In the genomic region with DNA sequence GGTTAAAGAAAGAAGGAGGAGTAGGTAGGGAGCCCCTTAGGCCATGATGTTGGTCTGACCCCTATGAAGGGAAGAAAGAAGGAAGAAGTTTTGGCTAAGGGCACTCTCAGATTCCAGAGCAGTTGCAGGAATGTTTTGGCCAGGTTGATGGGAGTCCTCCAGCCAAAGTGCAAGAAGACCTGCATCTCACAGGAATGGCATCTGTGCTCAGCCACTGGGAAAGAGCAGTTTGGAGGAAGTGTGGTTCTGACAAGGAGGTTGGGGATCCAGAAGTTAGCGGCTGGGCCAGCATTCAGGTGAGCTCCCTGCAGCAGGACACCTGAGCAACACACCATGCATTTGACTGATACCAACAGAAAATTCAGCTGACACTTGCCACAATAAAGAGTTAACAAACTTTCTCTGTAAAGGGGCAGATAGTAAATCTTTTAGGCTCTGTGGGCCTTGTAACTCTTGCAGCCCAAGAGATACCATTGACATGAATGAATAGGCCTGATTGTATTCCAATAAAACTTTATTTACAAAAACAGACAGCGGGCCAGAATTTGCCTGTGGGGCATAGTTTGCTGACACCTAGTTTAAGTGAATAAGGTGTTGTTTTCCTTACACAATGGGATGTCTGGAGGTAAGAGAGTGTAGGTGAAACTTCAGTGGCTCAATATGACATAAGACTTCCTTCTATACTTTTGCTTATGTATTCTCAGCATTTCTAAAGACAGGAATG, we compare ENCODE assay signal across 24 cellular contexts.
"Had no signal": no experiment of that assay in that cellular context is flagged by ENCODE, and none has a peak within 500 bp of the region (broad histone marks: within the 10 kb centered on the region; RNA-seq: fewer than 3 reads in every experiment).

No MANE protein-coding gene starts in this region.

- FAIRE-seq: RCC 7860 had no signal

- H3K4me1 ChIP-seq: adrenal gland had no signal

- H3K9me3 ChIP-seq: adrenal gland, SJSA1 had no signal

- DNase-seq: activated CD4-positive, alpha-beta T cell treated with anti-CD3 and anti-CD28 coated beads for 48 hours; activated CD4-positive, alpha-beta T cell treated with anti-CD3 and anti-CD28 coated beads, Interleukin-2, amount 50 U/mL, for 4 hours; activated CD4-positive, CD25-positive, alpha-beta regulatory T cell treated with anti-CD3 and anti-CD28 coated beads, Interleukin-2, amount 50 U/mL, for 72 hours; activated CD8-positive, alpha-beta memory T cell treated with anti-CD3 and anti-CD28 coated beads, Interleukin-2, amount 50 U/mL, for 48 hours; activated CD8-positive, alpha-beta T cell treated with anti-CD3 and anti-CD28 coated beads, Interleukin-2, amount 10 ng/mL, durations not matched to agents 7 days and 5 days; activated naive CD4-positive, alpha-beta T cell treated with anti-CD3 and anti-CD28 coated beads, Interleukin-2, amount 50 U/mL, for 16 hours; activated naive CD8-positive, alpha-beta T cell treated with anti-CD3 and anti-CD28 coated beads, Interleukin-2, amount 10 ng/mL, durations not matched to agents 7 days and 5 days; activated T-cell treated with anti-CD3 and anti-CD28 coated beads, Interleukin-2, amount 50 U/mL, for 1 hour; adrenal gland; anterior cingulate cortex; cerebellar nuclear complex; NCI-H1092; NCI-H1417; NCI-H1930; NCI-H2171; NCI-H2227 treated with DMSO at 0.1 percent for 48 hours; NCI-H446 treated with DMSO at 0.1 percent for 48 hours; NCI-H526 treated with DMSO at 0.1 percent for 48 hours; NCI-H82; NK-92 treated with Interleukin-12 subunit alpha and Interleukin-12 subunit beta, amount 100 ng/mL, for 24 hours; SHP77; SW 1271 had no signal

- H3K27me3 ChIP-seq: adrenal gland, SJSA1 had no signal

- H3K27ac ChIP-seq: adrenal gland, SJSA1 had no signal

- H3K36me3 ChIP-seq: adrenal gland, SJSA1 had no signal

- H3K4me3 ChIP-seq: adrenal gland, SJSA1 had no signal
